In the genomic region with DNA sequence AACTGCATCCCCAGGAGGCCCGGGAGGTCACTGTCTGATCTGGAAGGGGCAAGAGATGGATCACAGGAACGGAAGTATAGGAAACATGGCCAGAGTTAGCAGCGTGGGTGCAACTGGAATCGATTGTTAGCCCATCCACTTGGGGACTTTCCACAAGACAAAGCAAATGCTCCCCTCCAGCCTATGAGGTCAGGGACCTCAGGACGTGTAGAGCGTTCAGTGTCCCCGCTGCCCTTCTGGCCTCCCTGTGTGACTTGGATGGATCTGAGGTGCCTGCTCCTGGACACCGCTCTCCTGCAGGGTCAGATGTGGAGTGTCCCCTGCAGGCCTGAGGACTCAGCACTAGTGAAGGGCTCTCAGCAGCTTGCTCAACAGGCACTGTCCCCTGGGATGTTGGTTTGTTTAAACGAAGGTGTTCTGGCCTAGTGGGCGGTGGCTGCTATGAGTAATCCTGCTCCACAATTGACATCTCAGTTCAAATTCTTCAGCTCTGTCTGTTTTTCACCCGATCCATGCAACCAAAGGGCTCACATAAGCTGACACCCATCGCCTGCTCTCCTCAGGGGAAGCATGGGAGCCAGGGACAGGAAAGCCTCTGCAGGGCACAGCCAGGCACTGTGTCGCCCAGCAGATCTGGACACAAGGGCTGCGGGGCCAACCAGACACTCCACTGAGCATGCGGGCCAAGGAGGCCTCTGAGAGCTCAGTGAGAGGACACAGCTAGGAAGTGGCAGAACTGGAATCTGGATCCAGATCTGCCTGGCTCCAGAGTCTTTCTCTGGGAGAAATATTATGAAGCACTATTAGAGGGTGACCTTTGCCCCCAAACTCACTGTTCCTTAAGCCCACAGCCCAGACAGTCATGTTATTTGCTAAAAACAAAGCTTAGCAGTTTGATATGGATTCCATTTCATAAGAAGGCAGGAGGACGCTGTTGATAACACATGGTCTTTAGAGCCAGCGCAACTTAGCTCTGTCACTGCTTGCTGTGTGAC, we compare ENCODE assay signal across 8 cellular contexts.
A peak's percentile ranks its signal among the peaks of the same experiment; 100 is the strongest.
DNase-seq lines count a peak whose midpoint lies in the region; ATAC-seq, FAIRE-seq and TF ChIP-seq lines count a peak whose summit lies in the region.

No MANE protein-coding gene starts in this region.

- TF ChIP-seq CTCF in right lobe of liver (IDR thresholded peaks at IDR 0.05): peak in 3 of 4 donors; percentile 17 to 35 (median 21)

- H3K4me3 Mint-ChIP-seq in activated T-helper 17 cell treated with anti-CD3 and anti-CD28 coated beads, Interleukin-2, amount 50 U/mL, for 72 hours: no peak overlapping the region
- no peak overlapping the region for H3K4me3 Mint-ChIP-seq in activated T-helper 1 cell treated with anti-CD3 and anti-CD28 coated beads, Interleukin-12 subunit alpha, Interleukin-12 subunit beta, Interleukin-2, Interleukin-4 antibody, amounts not matched to agents 30 ng/mL and 10 ng/mL and 1 ng/mL, durations not matched to agents 14 hours and 24 hours and 36 hours

- intact Hi-C loops in right lobe of liver (cut with DNase I): no loop called here
- intact Hi-C loops in activated T-helper 1 cell treated with anti-CD3 and anti-CD28 coated beads, Interleukin-12 subunit alpha, Interleukin-12 subunit beta, Interleukin-2, Interleukin-4 antibody, amounts not matched to agents 30 ng/mL and 10 ng/mL and 1 ng/mL, durations not matched to agents 14 hours and 24 hours and 36 hours (cut with micrococcal nuclease): no loop called here

- FAIRE-seq in H54 (lab: Jason Lieb, UNC): no peak

- DNase-seq in Caki2 (ENCODE audit: low read depth) (peak; percentile 42), GM19238 (ENCODE audit: insufficient read length, low spot score) (peak; percentile 59), right lobe of liver (peak; percentile 68 to 82 (median 69)), H54 (ENCODE audit: insufficient read length, low spot score) (no peak), NCI-H774 (lab: John Stamatoyannopoulos, UW) (no peak)
- no peak for DNase-seq in activated T-helper 1 cell treated with anti-CD3 and anti-CD28 coated beads, Interleukin-12 subunit alpha, Interleukin-12 subunit beta, Interleukin-2, Interleukin-4 antibody, amounts not matched to agents 30 ng/mL and 10 ng/mL and 1 ng/mL, durations not matched to agents 14 hours and 24 hours and 36 hours (ENCODE audit: low spot score)

- no peaks in the 10 kb centered on the region for H3K4me1 Mint-ChIP-seq in activated T-helper 17 cell treated with anti-CD3 and anti-CD28 coated beads, Interleukin-2, amount 50 U/mL, for 72 hours
- no peaks in the 10 kb centered on the region for H3K4me1 Mint-ChIP-seq in activated T-helper 1 cell treated with anti-CD3 and anti-CD28 coated beads, Interleukin-12 subunit alpha, Interleukin-12 subunit beta, Interleukin-2, Interleukin-4 antibody, amounts not matched to agents 30 ng/mL and 10 ng/mL and 1 ng/mL, durations not matched to agents 14 hours and 24 hours and 36 hours (ENCODE audit: low read depth)

- H3K27me3 Mint-ChIP-seq in activated T-helper 17 cell treated with anti-CD3 and anti-CD28 coated beads, Interleukin-2, amount 50 U/mL, for 72 hours: peaks cover 4% of the 10 kb centered on the region
- peaks cover 11% of the 10 kb centered on the region for H3K27me3 Mint-ChIP-seq in activated T-helper 1 cell treated with anti-CD3 and anti-CD28 coated beads, Interleukin-12 subunit alpha, Interleukin-12 subunit beta, Interleukin-2, Interleukin-4 antibody, amounts not matched to agents 30 ng/mL and 10 ng/mL and 1 ng/mL, durations not matched to agents 14 hours and 24 hours and 36 hours (ENCODE audit: insufficient read depth)

- H3K36me3 ChIP-seq in right lobe of liver: no peaks in the 10 kb centered on the region

- no peaks in the 10 kb centered on the region for H3K36me3 Mint-ChIP-seq in activated T-helper 17 cell treated with anti-CD3 and anti-CD28 coated beads, Interleukin-2, amount 50 U/mL, for 72 hours (ENCODE audit: low read depth)
- no peaks in the 10 kb centered on the region for H3K36me3 Mint-ChIP-seq in activated T-helper 1 cell treated with anti-CD3 and anti-CD28 coated beads, Interleukin-12 subunit alpha, Interleukin-12 subunit beta, Interleukin-2, Interleukin-4 antibody, amounts not matched to agents 30 ng/mL and 10 ng/mL and 1 ng/mL, durations not matched to agents 14 hours and 24 hours and 36 hours (ENCODE audit: low read depth)

- peak overlapping the region; percentile 5 to 55 (median 24) for H3K27ac ChIP-seq in right lobe of liver

- peaks cover 0 to 24% (median 8%) of the 10 kb centered on the region in 4 donors for H3K4me1 ChIP-seq in right lobe of liver

- no peaks in the 10 kb centered on the region for H3K9me3 Mint-ChIP-seq in activated T-helper 17 cell treated with anti-CD3 and anti-CD28 coated beads, Interleukin-2, amount 50 U/mL, for 72 hours
- no peaks in the 10 kb centered on the region for H3K9me3 Mint-ChIP-seq in activated T-helper 1 cell treated with anti-CD3 and anti-CD28 coated beads, Interleukin-12 subunit alpha, Interleukin-12 subunit beta, Interleukin-2, Interleukin-4 antibody, amounts not matched to agents 30 ng/mL and 10 ng/mL and 1 ng/mL, durations not matched to agents 14 hours and 24 hours and 36 hours

- WGBS in right lobe of liver (ENCODE audit: insufficient coverage, low coverage, low lambda C conversion rate, missing lambda C conversion rate): 39% methylated on average over 13 of the region's 17 CpGs

- no peaks in the 10 kb centered on the region for H3K9me3 ChIP-seq in right lobe of liver

- no peaks in the 10 kb centered on the region for H3K27me3 ChIP-seq in right lobe of liver

- no peak overlapping the region for H3K4me3 ChIP-seq in right lobe of liver

- peak; percentile 24 for TF ChIP-seq POLR2A in right lobe of liver (IDR thresholded peaks at IDR 0.05)
- TF ChIP-seq POLR2A in H54 (IDR thresholded peaks at IDR 0.05; ENCODE audit: low read depth, low read length): no peak

- H3K27ac Mint-ChIP-seq in activated T-helper 17 cell treated with anti-CD3 and anti-CD28 coated beads, Interleukin-2, amount 50 U/mL, for 72 hours: no peak overlapping the region
- no peak overlapping the region for H3K27ac Mint-ChIP-seq in activated T-helper 1 cell treated with anti-CD3 and anti-CD28 coated beads, Interleukin-12 subunit alpha, Interleukin-12 subunit beta, Interleukin-2, Interleukin-4 antibody, amounts not matched to agents 30 ng/mL and 10 ng/mL and 1 ng/mL, durations not matched to agents 14 hours and 24 hours and 36 hours

- in situ Hi-C loops in Caki2 (cut with HindIII; ENCODE audit: low pct_unique_long_range_greater_than_20kb, low sequenced_read_pairs): no loop called here

- ATAC-seq in HG03135 (IDR thresholded peaks at IDR 0.05; ENCODE audit: unreplicated experiment) (peak; percentile 93), right lobe of liver (peak; percentile 87 to 90 (median 89))
- ATAC-seq in activated T-helper 17 cell treated with anti-CD3 and anti-CD28 coated beads, Interleukin-2, amount 50 U/mL, for 72 hours (replicated peaks): peak; percentile 59

Comparison
In these comparisons a context has a peak if more than half of its experiments do, and no peak if none do; other contexts are left out.
1. DNase-seq: peak in Caki2 (single experiment), GM19238 (single experiment) and right lobe of liver (3 of 3); none in activated T-helper 1 cell treated with anti-CD3 and anti-CD28 coated beads, Interleukin-12 subunit alpha, Interleukin-12 subunit beta, Interleukin-2, Interleukin-4 antibody, amounts not matched to agents 30 ng/mL and 10 ng/mL and 1 ng/mL, durations not matched to agents 14 hours and 24 hours and 36 hours (single experiment), H54 (single experiment) and NCI-H774 (single experiment).
2. Peak in every context shown above with its lines, with median percentiles within 50 percentile points of each other: ATAC-seq.